In genomic region chr15:49062900-49063299, GRCh38 we compare ENCODE assay signal across 1 cellular context.
TF ChIP-seq lines count a peak whose summit lies in the region.

No MANE protein-coding gene starts in this region.

TF ChIP-seq in K562, 482 proteins besides CTCF, POLR2A, EP300 and RAD21:
- no peak for TF ChIP-seq ZNF445 (CRISPR knock-in tag; IDR thresholded peaks at IDR 0.05; ENCODE audit: low read depth)
- no peak for TF ChIP-seq GTF2E2 (tag; IDR thresholded peaks at IDR 0.05)
- TF ChIP-seq ZKSCAN8 (CRISPR knock-in tag; IDR thresholded peaks at IDR 0.05) = no peak
- TF ChIP-seq ADNP (tag; IDR thresholded peaks at IDR 0.05) = no peak
- TF ChIP-seq ZNF584 (CRISPR knock-in tag; IDR thresholded peaks at IDR 0.05; ENCODE audit: low read depth) = no peak
- no peak for TF ChIP-seq ZNF280B (CRISPR knock-in tag; IDR thresholded peaks at IDR 0.05)
